Comparison of ENCODE assay signal across 23 cellular contexts in genomic region chr1:109900489-109900888, GRCh38.
"Had no signal": no experiment of that assay in that cellular context is flagged by ENCODE, and none has a peak within 500 bp of the region (broad histone marks: within the 10 kb centered on the region; RNA-seq: fewer than 3 reads in every experiment).

No MANE protein-coding gene starts in this region.

- H3K27ac Mint-ChIP-seq: activated naive CD4-positive, alpha-beta T cell treated with anti-CD3 and anti-CD28 coated beads, Interleukin-2, amount 50 U/mL, for 72 hours; nephron progenitor cell; WTC11 had no signal

- FAIRE-seq: endothelial cell of umbilical vein, islet of Langerhans had no signal

- H3K4me1 ChIP-seq: vagina had no signal

- ATAC-seq: activated naive CD4-positive, alpha-beta T cell treated with anti-CD3 and anti-CD28 coated beads, Interleukin-2, amount 50 U/mL, for 72 hours; esophagus mucosa; gastrocnemius medialis; left cardiac atrium; WTC11 had no signal

- H3K9me3 ChIP-seq: gastrocnemius medialis, right lobe of liver, testis, vagina had no signal

- H3K27me3 ChIP-seq: brain microvascular endothelial cell, gastrocnemius medialis, right lobe of liver, testis, vagina had no signal

- DNase-seq: activated gamma-delta T cell; activated T-cell treated with anti-CD3 and anti-CD28 coated beads, Interleukin-2, amount 50 U/mL, for 48 hours; aorta; brain microvascular endothelial cell; central memory CD4-positive, alpha-beta T cell; effector memory CD4-positive, alpha-beta T cell; gastrocnemius medialis; hypothalamus; left cardiac atrium; nephron progenitor cell; occipital lobe; right lobe of liver; stimulated activated CD8-positive, alpha-beta memory T cell treated with anti-CD3 and anti-CD28 coated beads, Interleukin-4, amount 100 ng/mL, for 48 hours; T-helper 9 cell; testis; trophoblast cell had no signal

- H3K27ac ChIP-seq: brain microvascular endothelial cell, gastrocnemius medialis, skin epidermis, testis, vagina had no signal

- H3K4me3 ChIP-seq: gastrocnemius medialis, right lobe of liver, skin epidermis, testis, vagina had no signal

- H3K9me3 Mint-ChIP-seq: nephron progenitor cell, WTC11 had no signal

- H3K36me3 ChIP-seq: brain microvascular endothelial cell, gastrocnemius medialis, right lobe of liver, vagina had no signal

- H3K4me3 Mint-ChIP-seq: nephron progenitor cell, WTC11 had no signal

- H3K36me3 Mint-ChIP-seq: activated naive CD4-positive, alpha-beta T cell treated with anti-CD3 and anti-CD28 coated beads, Interleukin-2, amount 50 U/mL, for 72 hours; WTC11 had no signal
